ENCODE assay signal across 17 cellular contexts in genomic region chr3:115086379-115086778, GRCh38.
"Had no signal": no experiment of that assay in that cellular context is flagged by ENCODE, and none has a peak within 500 bp of the region (broad histone marks: within the 10 kb centered on the region; RNA-seq: fewer than 3 reads in every experiment).

No MANE protein-coding gene starts in this region.

- H3K9me3 ChIP-seq: ovary, testis, transverse colon had no signal

- H3K27me3 ChIP-seq: ovary, testis, transverse colon had no signal

- FAIRE-seq: kidney had no signal

- H3K4me3 ChIP-seq: lung, ovary, smooth muscle cell, testis, transverse colon had no signal

- H3K27ac Mint-ChIP-seq: natural killer cell, progenitor cell of endocrine pancreas had no signal

- H3K27ac ChIP-seq: ovary, testis, transverse colon had no signal

- H3K27me3 Mint-ChIP-seq: progenitor cell of endocrine pancreas had no signal

- DNase-seq: cortex of kidney; effector memory CD4-positive, alpha-beta T cell; kidney; left cardiac atrium; left ventricle myocardium superior; natural killer cell; ovary; right cardiac atrium; stimulated activated CD4-positive, alpha-beta T cell treated with anti-CD3 and anti-CD28 coated beads, Interleukin-2, amount 100 ng/mL, for 48 hours; stimulated activated naive CD4-positive, alpha-beta T cell treated with Interleukin-2 at 50 U/mL for 16 hours; testis; transverse colon had no signal

- H3K36me3 Mint-ChIP-seq: natural killer cell had no signal

- H3K36me3 ChIP-seq: ovary, transverse colon had no signal

- ATAC-seq: esophagus mucosa, left cardiac atrium, left ventricle myocardium superior, natural killer cell, right cardiac atrium had no signal

- H3K4me3 Mint-ChIP-seq: natural killer cell, neural crest cell had no signal
